Comparison of ENCODE assay signal across 16 cellular contexts in genomic region chr17:8674344-8675305, GRCh38. TPM values are rescaled to one million over a fixed set of nuclear protein-coding genes. Genes with fewer than 3 reads are reported as not detected.
DNase-seq lines count a peak whose midpoint lies in the region; ATAC-seq and TF ChIP-seq lines count a peak whose summit lies in the region.
"Had no signal": no experiment of that assay in that cellular context is flagged by ENCODE, and none has a peak within 500 bp of the region (broad histone marks: within the 10 kb centered on the region; RNA-seq: fewer than 3 reads in every experiment).

No MANE protein-coding gene starts in this region.

- H3K4me1 ChIP-seq in uterus (peaks cover 0 to 9% of the 10 kb centered on the region in 2 donors), BE2C (peaks cover 7% of the 10 kb centered on the region)
- H3K4me1 ChIP-seq: thyroid gland had no signal

- CTCF ChIA-PET in CD4-positive, alpha-beta T cell (lab: Charles Lee): no interaction called here

- H3K4me3 Mint-ChIP-seq in nephron: peak overlapping the region in 2 of 3 experiments; percentile 39 to 57
- H3K4me3 Mint-ChIP-seq in CD4-positive, alpha-beta T cell: no peak overlapping the region
- H3K4me3 Mint-ChIP-seq: activated naive CD4-positive, alpha-beta T cell treated with anti-CD3 and anti-CD28 coated beads, Interleukin-2, amount 10 ng/mL, durations not matched to agents 7 days and 5 days; central memory CD8-positive, alpha-beta T cell; naive B cell had no signal

- no peaks in the 10 kb centered on the region for H3K27me3 ChIP-seq in uterus
- no peaks in the 10 kb centered on the region for H3K27me3 ChIP-seq in CD4-positive, alpha-beta T cell (ENCODE audit: control insufficient read depth, insufficient read depth, low read length)
- peaks cover 14% of the 10 kb centered on the region for H3K27me3 ChIP-seq in BE2C
- H3K27me3 ChIP-seq: thyroid gland had no signal

- DNase-seq in Right ventricle myocardium inferior (ENCODE audit: missing footprints) (peak; percentile 82), cardiac septum (ENCODE audit: low spot score) (no peak), Right ventricle myocardium superior (peak; percentile 82), uterus (peak; percentile 57 to 73), NCI-H345 treated with DMSO at 0.1 percent for 48 hours (lab: John Stamatoyannopoulos, UW; ENCODE audit: unreplicated experiment) (no peak), BE2C (no peak)
- no peak for DNase-seq in CD4-positive, alpha-beta T cell
- DNase-seq: 8988T; activated naive CD4-positive, alpha-beta T cell treated with anti-CD3 and anti-CD28 coated beads, Interleukin-2, amount 10 ng/mL, durations not matched to agents 7 days and 5 days; DMS 273 treated with DMSO at 0.1 percent for 48 hours; naive B cell; NCI-H1694 treated with DMSO at 0.1 percent for 48 hours; thyroid gland had no signal

- TF ChIP-seq CTCF in nephron (IDR thresholded peaks at IDR 0.05; ENCODE audit: unreplicated experiment in 3 of 3) (no peak), uterus (IDR thresholded peaks at IDR 0.05) (no peak), BE2C (IDR thresholded peaks at IDR 0.05; ENCODE audit: low read depth, low read length) (no peak)
- TF ChIP-seq CTCF in CD4-positive, alpha-beta T cell (IDR thresholded peaks at IDR 0.05): no peak

- H3K27me3 Mint-ChIP-seq in nephron (ENCODE audit: low read depth): peaks cover 7% of the 10 kb centered on the region
- peaks cover 12% of the 10 kb centered on the region for H3K27me3 Mint-ChIP-seq in CD4-positive, alpha-beta T cell

- H3K4me1 Mint-ChIP-seq in nephron: peaks cover 60% of the 10 kb centered on the region
- H3K4me1 Mint-ChIP-seq in CD4-positive, alpha-beta T cell (ENCODE audit: low read depth): no peaks in the 10 kb centered on the region
- H3K4me1 Mint-ChIP-seq: activated naive CD4-positive, alpha-beta T cell treated with anti-CD3 and anti-CD28 coated beads, Interleukin-2, amount 10 ng/mL, durations not matched to agents 7 days and 5 days; central memory CD8-positive, alpha-beta T cell; naive B cell had no signal

- H3K9me3 ChIP-seq in uterus (no peaks in the 10 kb centered on the region), BE2C (no peaks in the 10 kb centered on the region)
- no peaks in the 10 kb centered on the region for H3K9me3 ChIP-seq in CD4-positive, alpha-beta T cell (ENCODE audit: control insufficient read depth, low read length)
- H3K9me3 ChIP-seq: thyroid gland had no signal

- H3K27ac ChIP-seq in uterus: peak overlapping the region; percentile 29 to 65
- H3K27ac ChIP-seq in CD4-positive, alpha-beta T cell (ENCODE audit: low read depth, low read length): no peak overlapping the region
- H3K27ac ChIP-seq: KMS-11, thyroid gland had no signal

- TF ChIP-seq POLR2A in uterus (IDR thresholded peaks at IDR 0.05): no peak

- H3K9me3 Mint-ChIP-seq in nephron: peaks cover 6% of the 10 kb centered on the region
- H3K9me3 Mint-ChIP-seq in CD4-positive, alpha-beta T cell: no peaks in the 10 kb centered on the region
- H3K9me3 Mint-ChIP-seq: activated naive CD4-positive, alpha-beta T cell treated with anti-CD3 and anti-CD28 coated beads, Interleukin-2, amount 10 ng/mL, durations not matched to agents 7 days and 5 days; central memory CD8-positive, alpha-beta T cell had no signal

- no peak overlapping the region for H3K4me3 ChIP-seq in uterus
- no peak overlapping the region for H3K4me3 ChIP-seq in BE2C (ENCODE audit: low read depth, low read length)
- H3K4me3 ChIP-seq: thyroid gland had no signal

- H3K36me3 ChIP-seq in uterus (no peaks in the 10 kb centered on the region), BE2C (no peaks in the 10 kb centered on the region)
- H3K36me3 ChIP-seq: thyroid gland had no signal

- ATAC-seq in Right ventricle myocardium inferior (peak; percentile 87), Right ventricle myocardium superior (ENCODE audit: poor library complexity) (peak; percentile 84)
- no peak for ATAC-seq in CD4-positive, alpha-beta T cell (ENCODE audit: poor library complexity)

- peaks cover 7% of the 10 kb centered on the region for H3K36me3 Mint-ChIP-seq in nephron (ENCODE audit: low read depth)
- H3K36me3 Mint-ChIP-seq in CD4-positive, alpha-beta T cell (ENCODE audit: low read depth): no peaks in the 10 kb centered on the region
- H3K36me3 Mint-ChIP-seq: activated naive CD4-positive, alpha-beta T cell treated with anti-CD3 and anti-CD28 coated beads, Interleukin-2, amount 10 ng/mL, durations not matched to agents 7 days and 5 days; naive B cell had no signal

- POLR2A ChIA-PET in CD4-positive, alpha-beta T cell (lab: Charles Lee): no interaction called here

- intact Hi-C loops in Right ventricle myocardium inferior (cut with DNase I): loop anchor here (5.0 kb wide), 1 partner anchor 67 kb away; no protein-coding TSS in a partner anchor
- intact Hi-C loops in cardiac septum (cut with DNase I): loop anchor here (5.0 kb wide), 1 partner anchor 62 kb away; no protein-coding TSS in a partner anchor
- intact Hi-C loops in Right ventricle myocardium superior (cut with DNase I): no loop called here
- intact Hi-C loops in uterus (cut with DNase I; ENCODE audit: low total_unique reads): no loop called here
- intact Hi-C loops in CD4-positive, alpha-beta T cell (cut with DNase I, micrococcal nuclease): no loop called here

- H3K27ac Mint-ChIP-seq in nephron: peak overlapping the region; percentile 97 to 99 (median 98)
- H3K27ac Mint-ChIP-seq in CD4-positive, alpha-beta T cell: no peak overlapping the region
- H3K27ac Mint-ChIP-seq: activated naive CD4-positive, alpha-beta T cell treated with anti-CD3 and anti-CD28 coated beads, Interleukin-2, amount 10 ng/mL, durations not matched to agents 7 days and 5 days had no signal

RNA-seq across cellular contexts. Expression of gene MYH10, which starts 44.1 kb away (rescaled TPM):
- total RNA-seq in Right ventricle myocardium inferior (29.1 TPM), cardiac septum (45.6 TPM), Right ventricle myocardium superior (31.5 TPM), uterus (100 to 1,000 TPM in 1 of 4 donors, 10 to 100 TPM in 3; 39.1 to 229 (median 65.0) TPM)
- 1 to 10 TPM; 1.5 to 1.9 TPM for total RNA-seq in CD4-positive, alpha-beta T cell
- polyA plus RNA-seq in BE2C (2012; ENCODE audit: insufficient read depth, insufficient read length, low read depth): 47.5 TPM

Comparison
In these comparisons a context has a peak if more than half of its experiments do, and no peak if none do; other contexts are left out.
1. DNase-seq: peak in Right ventricle myocardium inferior (single experiment), Right ventricle myocardium superior (single experiment) and uterus (2 of 2); none in cardiac septum (single experiment), CD4-positive, alpha-beta T cell (0 of 10), NCI-H345 treated with DMSO at 0.1 percent for 48 hours (single experiment) and BE2C (single experiment).
2. intact Hi-C loops: an anchor here in Right ventricle myocardium inferior (5.0 kb wide) and cardiac septum (5.0 kb wide); none called in Right ventricle myocardium superior, uterus and CD4-positive, alpha-beta T cell.
3. RNA of gene MYH10, which starts 44.1 kb away (total RNA-seq): 39.1 to 229 TPM in uterus, 45.6 TPM in cardiac septum (single experiment), 31.5 TPM in Right ventricle myocardium superior (single experiment) and 29.1 TPM in Right ventricle myocardium inferior (single experiment); 1.5 to 1.9 TPM in CD4-positive, alpha-beta T cell; every median in the first group is over 10 times any median in the second.